Comparison of ENCODE assay signal across 9 cellular contexts in genomic region chr2:88055049-88055435, GRCh38. TPM values are rescaled to one million over a fixed set of nuclear protein-coding genes. Genes with fewer than 3 reads are reported as not detected.
DNase-seq lines count a peak whose midpoint lies in the region; ATAC-seq, FAIRE-seq and TF ChIP-seq lines count a peak whose summit lies in the region.
"Had no signal": no experiment of that assay in that cellular context is flagged by ENCODE, and none has a peak within 500 bp of the region (broad histone marks: within the 10 kb centered on the region; RNA-seq: fewer than 3 reads in every experiment).

No MANE protein-coding gene starts in this region.

- H3K4me1 ChIP-seq in skeletal muscle satellite cell (ENCODE audit: control insufficient read depth, insufficient read depth, low read length): peaks cover 26% of the 10 kb centered on the region

- peak overlapping the region; percentile 98 for H3K27ac Mint-ChIP-seq in activated naive CD8-positive, alpha-beta T cell

- H3K4me3 ChIP-seq in BJ (ENCODE audit: low read depth, low read length) (peak overlapping the region; percentile 63), skeletal muscle satellite cell (ENCODE audit: low read length) (peak overlapping the region; percentile 86)

- no peak for DNase-seq in BJ (ENCODE audit: low read depth)
- peak; percentile 44 for DNase-seq in HTR-8/SVneo (ENCODE audit: insufficient read length, low spot score)
- DNase-seq in hepatic stellate cell (ENCODE audit: low spot score): peak; percentile 41
- no peak for DNase-seq in C1 segment of cervical spinal cord (lab: John Stamatoyannopoulos, UW)
- no peak for DNase-seq in germinal center (ENCODE audit: low spot score)

- peak overlapping the region; percentile 96 for H3K9ac ChIP-seq in skeletal muscle satellite cell (ENCODE audit: low read depth, low read length)

- no peak for ATAC-seq in GM19351 (IDR thresholded peaks at IDR 0.05; ENCODE audit: unreplicated experiment)

- POLR2A ChIA-PET in BJ (lab: Charles Lee): no interaction called here

- H3K36me3 Mint-ChIP-seq in activated naive CD8-positive, alpha-beta T cell: peaks cover 11% of the 10 kb centered on the region

- H3K4me1 Mint-ChIP-seq in activated naive CD8-positive, alpha-beta T cell (ENCODE audit: low read depth): peaks cover 68% of the 10 kb centered on the region

- peak overlapping the region; percentile 86 for H3K4me2 ChIP-seq in skeletal muscle satellite cell (ENCODE audit: low read length)

- no peak for FAIRE-seq in HTR-8/SVneo (lab: Jason Lieb, UNC)

- H3K9me3 Mint-ChIP-seq in activated naive CD8-positive, alpha-beta T cell (ENCODE audit: low read depth): no peaks in the 10 kb centered on the region

- H3K36me3 ChIP-seq in BJ (ENCODE audit: control insufficient read depth, insufficient read depth, low read length): no peaks in the 10 kb centered on the region
- peaks cover 7% of the 10 kb centered on the region for H3K36me3 ChIP-seq in skeletal muscle satellite cell (ENCODE audit: insufficient read depth, low read length)

- no peak for TF ChIP-seq CTCF in BJ (IDR thresholded peaks at IDR 0.05; ENCODE audit: insufficient read depth, low read depth, low read length)

- H3K9me3 ChIP-seq in skeletal muscle satellite cell (replicated peaks; ENCODE audit: low read length): no peaks in the 10 kb centered on the region

- peak overlapping the region; percentile 98 for H3K4me3 Mint-ChIP-seq in activated naive CD8-positive, alpha-beta T cell

- H3K27me3 Mint-ChIP-seq in activated naive CD8-positive, alpha-beta T cell: no peaks in the 10 kb centered on the region

- CTCF ChIA-PET in BJ (lab: Yijun Ruan, JAX): interaction anchor here (2.7 kb wide), 1 partner anchor 105 kb away, joined by 16 read pairs; no protein-coding TSS in a partner anchor

- H3K27me3 ChIP-seq in BJ (ENCODE audit: control insufficient read depth, insufficient read depth, low read length) (no peaks in the 10 kb centered on the region), skeletal muscle satellite cell (ENCODE audit: control insufficient read depth, insufficient read depth, low read length) (no peaks in the 10 kb centered on the region)

RNA-seq across cellular contexts. Expression of gene KRCC1, which starts 0.5 kb away (rescaled TPM):
- 16.8 and 33.7 TPM in 2 replicates for polyA plus RNA-seq in BJ (2011; rRNA removed)
- polyA minus RNA-seq in BJ (2011; rRNA and poly(A)+ RNA removed): 3.2 and 3.7 TPM in 2 replicates
- 18.0 and 20.5 TPM in 2 replicates for total RNA-seq in skeletal muscle satellite cell (2012; rRNA removed)

RNA-seq across cellular contexts. Expression of gene SMYD1, which starts 12.6 kb away (rescaled TPM):
- polyA plus RNA-seq in BJ (2011; rRNA removed): not detected in 2 replicates
- not detected in 2 replicates for polyA minus RNA-seq in BJ (2011; rRNA and poly(A)+ RNA removed)
- total RNA-seq in skeletal muscle satellite cell (2012; rRNA removed): 0.25 and 2.0 TPM in 2 replicates
- total RNA-seq: HT1080 had no signal

RNA-seq across cellular contexts. Expression of gene RNU2-63P, which starts 38.7 kb away (rescaled TPM):
- polyA plus RNA-seq in BJ (2011; rRNA removed): not detected in 2 replicates
- 24.5 and 35.8 TPM in 2 replicates for polyA minus RNA-seq in BJ (2011; rRNA and poly(A)+ RNA removed)
- under 0.01 TPM in 1 of 2 replicates, not detected in the other for total RNA-seq in skeletal muscle satellite cell (2012; rRNA removed)

Comparison
In these comparisons a context has a peak if more than half of its experiments do, and no peak if none do; other contexts are left out.
1. DNase-seq: peak in HTR-8/SVneo (single experiment) and hepatic stellate cell (single experiment); none in BJ (single experiment), C1 segment of cervical spinal cord (0 of 14) and germinal center (single experiment).